Comparison of ENCODE assay signal across 12 cellular contexts in genomic region chr2:86335865-86336321, GRCh38. TPM values are rescaled to one million over a fixed set of nuclear protein-coding genes. Genes with fewer than 3 reads are reported as not detected.
DNase-seq lines count a peak whose midpoint lies in the region; ATAC-seq, FAIRE-seq and TF ChIP-seq lines count a peak whose summit lies in the region.
"Had no signal": no experiment of that assay in that cellular context is flagged by ENCODE, and none has a peak within 500 bp of the region (broad histone marks: within the 10 kb centered on the region; RNA-seq: fewer than 3 reads in every experiment).

No MANE protein-coding gene starts in this region.

- peaks cover 2 to 17% (median 8%) of the 10 kb centered on the region in 7 donors for H3K9me3 Mint-ChIP-seq in CD14-positive monocyte
- no peaks in the 10 kb centered on the region for H3K9me3 Mint-ChIP-seq in Caco-2 (ENCODE audit: unreplicated experiment)
- H3K9me3 Mint-ChIP-seq in astrocyte (ENCODE audit: unreplicated experiment): peaks cover 2% of the 10 kb centered on the region
- peaks cover 2 to 10% (median 3%) of the 10 kb centered on the region in 11 donors for H3K9me3 Mint-ChIP-seq in naive thymus-derived CD4-positive, alpha-beta T cell

- no peaks in the 10 kb centered on the region for H3K79me2 ChIP-seq in astrocyte (ENCODE audit: insufficient read depth, low read length)

- H3K4me3 Mint-ChIP-seq in CD14-positive monocyte: peak overlapping the region; percentile 39 to 86
- H3K4me3 Mint-ChIP-seq in Caco-2 (ENCODE audit: unreplicated experiment): peak overlapping the region; percentile 87
- H3K4me3 Mint-ChIP-seq in astrocyte (ENCODE audit: unreplicated experiment): peak overlapping the region; percentile 71
- peak overlapping the region; percentile 63 to 85 (median 78) for H3K4me3 Mint-ChIP-seq in naive thymus-derived CD4-positive, alpha-beta T cell

- H3K36me3 ChIP-seq in Caco-2 (ENCODE audit: control insufficient read depth, insufficient read depth, low read length) (no peaks in the 10 kb centered on the region), astrocyte (ENCODE audit: insufficient read depth, low read length) (no peaks in the 10 kb centered on the region), kidney (ENCODE audit: control insufficient read depth in 1 of 2, insufficient read depth in 2 of 2, low read length in 2 of 2) (no peaks in the 10 kb centered on the region)
- H3K36me3 ChIP-seq in naive thymus-derived CD4-positive, alpha-beta T cell (ENCODE audit: control insufficient read depth in 2 of 3, insufficient read depth in 3 of 3, low read length in 3 of 3): no peaks in the 10 kb centered on the region

- H3K4me2 ChIP-seq in astrocyte (ENCODE audit: low read length): no peak overlapping the region

- H3K27me3 ChIP-seq in Caco-2 (replicated peaks; ENCODE audit: control insufficient read depth, insufficient read depth, low read length) (no peaks in the 10 kb centered on the region), astrocyte (ENCODE audit: insufficient read depth, low read length) (peaks cover 56% of the 10 kb centered on the region)
- H3K27me3 ChIP-seq in naive thymus-derived CD4-positive, alpha-beta T cell (ENCODE audit: control insufficient read depth in 2 of 2, insufficient read depth in 2 of 2, low read length in 2 of 2): peaks cover 9 to 13% of the 10 kb centered on the region in 2 donors

- peaks cover 13% of the 10 kb centered on the region for H3K4me1 Mint-ChIP-seq in CD14-positive monocyte
- peaks cover 31% of the 10 kb centered on the region for H3K4me1 Mint-ChIP-seq in Caco-2 (ENCODE audit: low read depth, unreplicated experiment)
- peaks cover 3% of the 10 kb centered on the region for H3K4me1 Mint-ChIP-seq in astrocyte (ENCODE audit: low read depth, unreplicated experiment)
- peaks cover 10 to 23% (median 18%) of the 10 kb centered on the region in 7 donors for H3K4me1 Mint-ChIP-seq in naive thymus-derived CD4-positive, alpha-beta T cell

- TF ChIP-seq CTCF in CD14-positive monocyte (IDR thresholded peaks at IDR 0.05): no peak
- no peak for TF ChIP-seq CTCF in Caco-2 (IDR thresholded peaks at IDR 0.05; ENCODE audit: insufficient read depth in 1 of 2, low read depth in 1 of 2, low read length in 1 of 2, severe bottlenecking in 1 of 2, unreplicated experiment in 1 of 2)
- no peak for TF ChIP-seq CTCF in astrocyte (IDR thresholded peaks at IDR 0.05; ENCODE audit: insufficient read depth, low read depth, low read length)
- TF ChIP-seq CTCF in GM10266 (IDR thresholded peaks at IDR 0.05; ENCODE audit: control insufficient read depth, insufficient read depth, low read depth, missing control alignments): no peak
- TF ChIP-seq CTCF in kidney (IDR thresholded peaks at IDR 0.05; ENCODE audit: borderline replicate concordance, extremely low read depth, insufficient read depth): no peak

- no TSS peak for BruUV-seq in Caco-2 (replicated peaks; lab: Mats Ljungman, UMichigan)

- CTCF ChIA-PET in Caco-2 (lab: Charles Lee): interaction anchor here (0.6 to 1.2 kb wide), 2 partner anchors 35 to 115 kb away, joined by 4 read pairs; no protein-coding TSS in a partner anchor
- CTCF ChIA-PET in naive thymus-derived CD4-positive, alpha-beta T cell (lab: Charles Lee): no interaction called here

- peaks cover 0 to 2% of the 10 kb centered on the region in 2 donors for H3K36me3 Mint-ChIP-seq in CD14-positive monocyte
- H3K36me3 Mint-ChIP-seq in Caco-2 (ENCODE audit: insufficient read depth, unreplicated experiment): no peaks in the 10 kb centered on the region
- H3K36me3 Mint-ChIP-seq in astrocyte (ENCODE audit: low read depth, unreplicated experiment): no peaks in the 10 kb centered on the region
- H3K36me3 Mint-ChIP-seq in naive thymus-derived CD4-positive, alpha-beta T cell: peaks cover 0 to 3% (median 0%) of the 10 kb centered on the region in 5 donors

- peaks cover 19% of the 10 kb centered on the region for H3K4me1 ChIP-seq in Caco-2
- peaks cover 5% of the 10 kb centered on the region for H3K4me1 ChIP-seq in astrocyte (ENCODE audit: insufficient read depth, low read length)
- no peaks in the 10 kb centered on the region for H3K4me1 ChIP-seq in naive thymus-derived CD4-positive, alpha-beta T cell (ENCODE audit: control insufficient read depth in 2 of 2, insufficient read depth in 2 of 2, low read length in 2 of 2)
- H3K4me1 ChIP-seq in kidney (ENCODE audit: control insufficient read depth in 1 of 2, insufficient read depth in 1 of 2, low read depth in 1 of 2, low read length in 2 of 2): no peaks in the 10 kb centered on the region

- H3K27me3 Mint-ChIP-seq in CD14-positive monocyte (ENCODE audit: low read depth in 3 of 3) (peaks cover 59 to 76% (median 64%) of the 10 kb centered on the region in 3 donors), Caco-2 (ENCODE audit: insufficient read depth, unreplicated experiment) (peaks cover 3% of the 10 kb centered on the region), astrocyte (ENCODE audit: low read depth, unreplicated experiment) (peaks cover 84% of the 10 kb centered on the region)
- H3K27me3 Mint-ChIP-seq in naive thymus-derived CD4-positive, alpha-beta T cell: peaks cover 56 to 74% (median 59%) of the 10 kb centered on the region in 5 donors

- H3K27ac ChIP-seq in astrocyte (ENCODE audit: low read depth, low read length) (no peak overlapping the region), kidney (ENCODE audit: low read depth in 2 of 2, low read length in 2 of 2) (no peak overlapping the region)
- H3K27ac ChIP-seq in naive thymus-derived CD4-positive, alpha-beta T cell (ENCODE audit: low read depth, low read length): no peak overlapping the region
- H3K27ac ChIP-seq: GM23248 had no signal

- intact Hi-C loops in CD14-positive monocyte (cut with micrococcal nuclease) (no loop called here), Caco-2 (cut with micrococcal nuclease; ENCODE audit: unreplicated experiment) (loop anchor here (2.0 kb wide), 2 partner anchors 23 to 37 kb away; no protein-coding TSS in a partner anchor), kidney (cut with DNase I) (no loop called here)
- intact Hi-C loops in naive thymus-derived CD4-positive, alpha-beta T cell (cut with micrococcal nuclease): no loop called here

- no peak overlapping the region for H3K4me3 ChIP-seq in Caco-2 (ENCODE audit: low read depth, low read length)
- H3K4me3 ChIP-seq in astrocyte (ENCODE audit: insufficient read depth, low read depth, low read length): no peak overlapping the region
- H3K4me3 ChIP-seq in naive thymus-derived CD4-positive, alpha-beta T cell (ENCODE audit: low read length): no peak overlapping the region
- H3K4me3 ChIP-seq in kidney (ENCODE audit: low read length in 2 of 2): no peak overlapping the region
- H3K4me3 ChIP-seq: GM23248 had no signal

- ATAC-seq in naive thymus-derived CD4-positive, alpha-beta T cell: no peak

- no peaks in the 10 kb centered on the region for H4K20me1 ChIP-seq in astrocyte (ENCODE audit: insufficient read depth, low read length)

- DNase-seq in CD14-positive monocyte (ENCODE audit: low spot score) (no peak), Caco-2 (no peak), astrocyte (ENCODE audit: low read depth) (no peak), HUDEP-2 (lab: John Stamatoyannopoulos, UW; ENCODE audit: unreplicated experiment in 76 of 76) (no peak), GM10266 (ENCODE audit: extremely low spot score) (no peak), kidney (no peak)
- DNase-seq in naive thymus-derived CD4-positive, alpha-beta T cell: no peak
- DNase-seq: EL, GM23248, NCI-H1105 treated with DMSO at 0.1 percent for 48 hours had no signal

- no peak overlapping the region for H2AFZ ChIP-seq in astrocyte (ENCODE audit: low read depth, low read length)
- H2AFZ ChIP-seq: GM23248 had no signal

- no peak overlapping the region for H3K27ac Mint-ChIP-seq in CD14-positive monocyte
- no peak overlapping the region for H3K27ac Mint-ChIP-seq in Caco-2 (ENCODE audit: unreplicated experiment)
- no peak overlapping the region for H3K27ac Mint-ChIP-seq in astrocyte (ENCODE audit: unreplicated experiment)
- H3K27ac Mint-ChIP-seq in naive thymus-derived CD4-positive, alpha-beta T cell: no peak overlapping the region

- H3K9me3 ChIP-seq in Caco-2 (no peaks in the 10 kb centered on the region), astrocyte (ENCODE audit: insufficient read depth, low read depth, low read length) (no peaks in the 10 kb centered on the region), kidney (ENCODE audit: control insufficient read depth in 1 of 2, low read length in 2 of 2) (no peaks in the 10 kb centered on the region)
- peaks cover 0 to 3% (median 0%) of the 10 kb centered on the region in 3 experiments for H3K9me3 ChIP-seq in naive thymus-derived CD4-positive, alpha-beta T cell (ENCODE audit: control insufficient read depth in 2 of 3, low read length in 3 of 3)

- POLR2A ChIA-PET in Caco-2 (lab: Charles Lee): no interaction called here
- POLR2A ChIA-PET in naive thymus-derived CD4-positive, alpha-beta T cell (lab: Charles Lee): no interaction called here

- no peak for FAIRE-seq in astrocyte (lab: Jason Lieb, UNC)
- no peak for FAIRE-seq in kidney (lab: Jason Lieb, UNC)
- FAIRE-seq: urothelium cell line had no signal

- H3K9ac ChIP-seq in astrocyte (ENCODE audit: low read length) (no peak overlapping the region), kidney (ENCODE audit: low read length in 2 of 2) (no peak overlapping the region)
- H3K9ac ChIP-seq: GM23248 had no signal

RNA-seq across cellular contexts. Expression of gene REEP1, which starts 1.5 kb away (rescaled TPM):
- polyA plus RNA-seq in CD14-positive monocyte: not detected
- 14.9 and 16.6 TPM in 2 replicates for total RNA-seq in Caco-2 (2022)
- 0.61 and 1.1 TPM in 2 replicates for total RNA-seq in astrocyte
- total RNA-seq in naive thymus-derived CD4-positive, alpha-beta T cell: under 1 TPM; 0.22 to 0.45 (median 0.29) TPM
- polyA plus RNA-seq in naive thymus-derived CD4-positive, alpha-beta T cell: under 1 TPM; 0.05 to 0.41 TPM
- total RNA-seq in kidney: 4.3 TPM
- 3.3 TPM for polyA plus RNA-seq in kidney (ENCODE audit: insufficient read depth, low read depth, low replicate concordance)
- total RNA-seq: GM23248, OCI-LY7 had no signal
- polyA plus RNA-seq: GM23248 had no signal
